Comparison of ENCODE assay signal across 8 cellular contexts in the genomic region with DNA sequence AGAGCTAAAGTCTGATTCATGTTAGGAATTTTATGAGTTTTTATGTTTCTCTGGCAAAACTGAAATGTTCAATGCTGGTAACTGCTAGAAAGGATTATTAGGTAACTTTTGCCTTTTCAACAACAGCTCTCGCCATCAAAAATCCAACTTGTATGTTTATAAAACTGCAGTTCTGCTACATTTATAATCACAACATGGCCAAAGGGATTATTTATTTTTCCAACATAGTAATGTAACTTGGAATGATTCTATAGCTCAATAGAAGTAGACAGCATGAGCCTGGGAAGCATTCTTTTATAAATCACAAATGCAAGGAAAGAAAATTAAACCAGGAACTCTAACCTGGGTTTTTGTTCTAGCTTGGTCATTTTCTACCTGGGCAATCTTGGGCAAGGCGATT.
"Had no signal": no experiment of that assay in that cellular context is flagged by ENCODE, and none has a peak within 500 bp of the region (broad histone marks: within the 10 kb centered on the region; RNA-seq: fewer than 3 reads in every experiment).

No MANE protein-coding gene starts in this region.

- ATAC-seq: GM12878 had no signal

- H3K4me3 ChIP-seq: GM12878 had no signal

- FAIRE-seq: G401.6, GM12878, GM12891, GM12892, GM18507, GM19239 had no signal

- DNase-seq: GDM1, GF-D8 had no signal
